In the genomic region with DNA sequence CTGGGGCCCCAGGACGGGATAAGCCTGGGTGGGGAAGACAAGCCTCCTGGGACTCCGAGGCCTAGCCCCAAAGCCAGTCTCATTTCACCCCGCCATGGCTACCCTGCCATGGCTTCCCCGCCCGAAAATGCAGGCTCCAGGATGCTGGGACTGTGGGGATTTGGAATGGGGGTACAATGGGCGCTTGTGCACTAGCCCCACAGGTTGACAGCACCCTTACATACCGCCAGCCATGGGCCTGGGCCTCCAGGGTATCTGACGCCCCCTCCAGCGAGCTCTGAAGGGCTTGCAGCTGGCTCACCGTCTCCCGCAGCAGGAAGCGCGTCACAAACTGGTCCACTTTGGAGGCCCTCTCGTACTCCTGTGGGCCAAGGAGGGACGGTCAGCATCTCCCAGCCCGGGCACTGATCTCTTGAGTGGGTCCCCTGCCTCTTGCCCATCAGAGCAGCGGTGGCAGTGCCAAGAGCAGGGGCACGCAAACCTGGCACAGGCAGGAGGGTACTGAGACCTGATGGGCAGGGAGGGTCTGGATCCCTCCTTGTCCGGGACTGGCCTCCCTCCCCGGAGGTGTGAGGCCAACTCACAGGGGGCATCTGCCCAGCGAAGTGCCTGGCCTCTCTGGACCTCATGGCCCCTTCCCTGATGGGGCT, we compare ENCODE assay signal across 25 cellular contexts. TPM values are rescaled to one million over a fixed set of nuclear protein-coding genes. Genes with fewer than 3 reads are reported as not detected.
DNase-seq lines count a peak whose midpoint lies in the region; ATAC-seq, FAIRE-seq and TF ChIP-seq lines count a peak whose summit lies in the region.
"Had no signal": no experiment of that assay in that cellular context is flagged by ENCODE, and none has a peak within 500 bp of the region (broad histone marks: within the 10 kb centered on the region; RNA-seq: fewer than 3 reads in every experiment).

No MANE protein-coding gene starts in this region.

- TF ChIP-seq RAD21 in K562 (CRISPR knock-in tag; conservative IDR thresholded peaks at IDR 0.05 in 1 of 2, IDR thresholded peaks at IDR 0.05 in 1 of 2), result no peak

- no peak for TF ChIP-seq EP300 in K562 (IDR thresholded peaks at IDR 0.05; ENCODE audit: low read length)
- no peak for TF ChIP-seq EP300 in ovary (IDR thresholded peaks at IDR 0.05)

- H3K9me1 ChIP-seq in K562 (ENCODE audit: control insufficient read depth, insufficient read depth, low read length), result no peaks in the 10 kb centered on the region

- H3K4me1 ChIP-seq in BLaER1 (peaks cover 36% of the 10 kb centered on the region), K562 (replicated peaks in 1 of 2; ENCODE audit: control insufficient read depth in 2 of 2, insufficient read depth in 2 of 2, low read length in 2 of 2) (peaks cover 16 to 54% of the 10 kb centered on the region in 2 experiments; a peak in 4 of 5 replicates), ovary (ENCODE audit: insufficient read depth) (peaks cover 5% of the 10 kb centered on the region)
- peaks cover 22 to 45% (median 38%) of the 10 kb centered on the region in 10 experiments for H3K4me1 ChIP-seq in BLaER1 treated with 17β-estradiol and CSF1 and Interleukin-3, amounts not matched to agents 10 nM and 100 nM

- POLR2A ChIA-PET in K562 (lab: Yijun Ruan, JAX), result interaction anchor here (1.3 kb wide), 1 partner anchor 13 kb away, joined by 6 read pairs; no protein-coding TSS in a partner anchor

- H3K9ac ChIP-seq in BLaER1, result no peak overlapping the region
- peak overlapping the region in 3 of 11 experiments; percentile 27 to 39 (median 31); a peak in 3 of 22 replicates for H3K9ac ChIP-seq in BLaER1 treated with 17β-estradiol and CSF1 and Interleukin-3, amounts not matched to agents 10 nM and 100 nM
- H3K9ac ChIP-seq in K562 (ENCODE audit: insufficient read depth in 1 of 2, low read depth in 2 of 2, low read length in 2 of 2), result peak overlapping the region in 1 of 2 experiments; percentile 50; a peak in 2 of 4 replicates

- no peak for FAIRE-seq in K562 (lab: Jason Lieb, UNC)
- FAIRE-seq: GM12892, HTR-8/SVneo, RCC 7860 had no signal

- H3K36me3 ChIP-seq in BLaER1 (peaks cover 38% of the 10 kb centered on the region), K562 (ENCODE audit: control insufficient read depth, insufficient read depth, low read length) (peaks cover 55% of the 10 kb centered on the region; the same call in 2 of the 3 replicates), ovary (no peaks in the 10 kb centered on the region)
- peaks cover 4 to 34% (median 18%) of the 10 kb centered on the region in 11 experiments; a peak in 13 of 22 replicates for H3K36me3 ChIP-seq in BLaER1 treated with 17β-estradiol and CSF1 and Interleukin-3, amounts not matched to agents 10 nM and 100 nM

- peaks cover 18% of the 10 kb centered on the region for H3K79me2 ChIP-seq in K562 (ENCODE audit: control insufficient read depth, insufficient read depth, low read length)

- H3K27me3 ChIP-seq in BLaER1, result no peaks in the 10 kb centered on the region
- no peaks in the 10 kb centered on the region for H3K27me3 ChIP-seq in BLaER1 treated with 17β-estradiol and CSF1 and Interleukin-3, amounts not matched to agents 10 nM and 100 nM
- H3K27me3 ChIP-seq in K562 (ENCODE audit: control insufficient read depth in 2 of 2, insufficient read depth in 2 of 2, low read length in 2 of 2), result no peaks in the 10 kb centered on the region
- H3K27me3 ChIP-seq in ovary, result no peaks in the 10 kb centered on the region

- H2AFZ ChIP-seq in K562 (ENCODE audit: low read depth, low read length), result no peak overlapping the region

- H3K4me3 ChIP-seq in BLaER1 (no peak overlapping the region), K562 (no peak overlapping the region), ovary (no peak overlapping the region)
- H3K4me3 ChIP-seq in BLaER1 treated with 17β-estradiol and CSF1 and Interleukin-3, amounts not matched to agents 10 nM and 100 nM, result no peak overlapping the region

- ATAC-seq in K562, result no peak
- ATAC-seq: CD8-positive, alpha-beta T cell had no signal

- in situ Hi-C loops in K562 (cut with MboI), result no loop called here

- H3K27ac ChIP-seq in BLaER1, result peak overlapping the region; percentile 37; the same call in 1 of the 2 replicates
- H3K27ac ChIP-seq in BLaER1 treated with 17β-estradiol and CSF1 and Interleukin-3, amounts not matched to agents 10 nM and 100 nM, result no peak overlapping the region; a peak in 2 of 22 replicates
- no peak overlapping the region for H3K27ac ChIP-seq in K562 (ENCODE audit: extremely low read depth, low read depth, low read length)
- H3K27ac ChIP-seq in ovary, result no peak overlapping the region

- no peak for TF ChIP-seq CTCF in K562 (IDR thresholded peaks at IDR 0.05 in 2 of 3, conservative IDR thresholded peaks at IDR 0.05 in 1 of 3; ENCODE audit: insufficient read depth in 2 of 3, low read depth in 1 of 3, low read length in 3 of 3)
- TF ChIP-seq CTCF in ovary (IDR thresholded peaks at IDR 0.05), result no peak

- no peaks in the 10 kb centered on the region for H3K9me3 ChIP-seq in BLaER1
- no peaks in the 10 kb centered on the region for H3K9me3 ChIP-seq in BLaER1 treated with 17β-estradiol and CSF1 and Interleukin-3, amounts not matched to agents 10 nM and 100 nM (replicated peaks in 1 of 11)
- no peaks in the 10 kb centered on the region for H3K9me3 ChIP-seq in K562 (replicated peaks; ENCODE audit: control insufficient read depth, insufficient read depth, low read depth, low read length)
- no peaks in the 10 kb centered on the region for H3K9me3 ChIP-seq in ovary

- WGBS in K562 (ENCODE audit: insufficient coverage, low coverage, missing lambda C conversion rate), result 97% methylated on average over 16 of the region's 21 CpGs
- WGBS in ovary, 3 donors, result 90 to 91% (median 91%) methylated on average over 17 to 21 of the region's 21 CpGs

- DNase-seq in K562 (ENCODE audit: extremely low read depth in 1 of 4, low spot score in 3 of 4) (no peak), ovary (peak in 4 of 5 donors; percentile 26 to 42 (median 34)), NCI-H2029 (lab: John Stamatoyannopoulos, UW) (no peak), GDM1 (lab: John Stamatoyannopoulos, UW) (no peak), ecto neural progenitor cell (ENCODE audit: low spot score) (no peak)
- DNase-seq: CD8-positive, alpha-beta T cell; DND-41; HCEC 1CT; Karpas-422; MV-4-11; NCI-H1694; NCI-H2081 treated with DMSO at 0.1 percent for 48 hours; NCI-H2171 treated with DMSO at 0.1 percent for 48 hours; NCI-H524 treated with DMSO at 0.1 percent for 48 hours; NCI-H82; OCI-M1; Right ventricle myocardium superior had no signal

- TF ChIP-seq POLR2A in K562 (conservative IDR thresholded peaks at IDR 0.05), result no peak
- TF ChIP-seq POLR2A in ovary (IDR thresholded peaks at IDR 0.05), result no peak

- intact Hi-C loops in K562 (cut with micrococcal nuclease), result no loop called here
- intact Hi-C loops in ovary (cut with DNase I), result loop anchor here in 1 of 4 donors (10.0 kb wide), 1 partner anchor 75 kb away; a partner anchor contains a TSS

- BruUV-seq in K562 (replicated peaks; lab: Mats Ljungman, UMichigan), result no TSS peak

- H4K20me1 ChIP-seq in BLaER1, result peaks cover 30% of the 10 kb centered on the region; the same call in 1 of the 2 replicates
- peaks cover 0 to 26% (median 0%) of the 10 kb centered on the region in 11 experiments; a peak in 5 of 22 replicates for H4K20me1 ChIP-seq in BLaER1 treated with 17β-estradiol and CSF1 and Interleukin-3, amounts not matched to agents 10 nM and 100 nM
- H4K20me1 ChIP-seq in K562 (replicated peaks; ENCODE audit: control insufficient read depth, insufficient read depth, low read length), result peaks cover 11% of the 10 kb centered on the region; the same call in 1 of the 2 replicates

- CTCF ChIA-PET in K562 (lab: Yijun Ruan, JAX; ENCODE audit: low intra/inter-chr PET ratio), result no interaction called here

- H3K4me2 ChIP-seq in BLaER1 (peak overlapping the region; percentile 15), K562 (ENCODE audit: insufficient read depth, low read length) (no peak overlapping the region)
- peak overlapping the region in 9 of 11 experiments; percentile 16 to 39 (median 25); a peak in 12 of 22 replicates for H3K4me2 ChIP-seq in BLaER1 treated with 17β-estradiol and CSF1 and Interleukin-3, amounts not matched to agents 10 nM and 100 nM

RNA-seq across cellular contexts. Expression of a gene that starts 2.0 kb away (rescaled TPM):
- 0.60 TPM in 1 of 2 replicates, not detected in the other for total RNA-seq in K562 (2011; cell fraction: chromatin; rRNA removed; ENCODE audit: low replicate concordance)
- 0.83 and 1.1 TPM in 2 replicates for total RNA-seq in K562 (2011; cell fraction: nucleolus; rRNA removed)
- 0.66 and 1.3 TPM in 2 replicates for total RNA-seq in K562 (2011; cell fraction: nucleoplasm; rRNA removed)
- total RNA-seq in K562 (2014; rRNA removed) (0.16 TPM in 1 of 2 replicates, not detected in the other), K562 (2014; rRNA removed; fragmentation: Illumina TruSeq; extraction: Trizol) (0.11 and 0.16 TPM in 2 replicates), K562 (2015; rRNA removed; fragmentation: Illumina TruSeq; extraction: Trizol) (0.11 and 0.23 TPM in 2 replicates), K562 (2021) (0.11 and 0.16 TPM in 2 replicates), ovary (under 1 TPM in 1 of 7 donors, not detected in 6; 0.46 TPM)
- polyA plus RNA-seq in K562 (2011; rRNA removed) (0.10 and 0.11 TPM in 2 replicates), K562 (2014; fragmentation: Illumina TruSeq; extraction: Trizol) (0.12 and 0.22 TPM in 2 replicates), K562 (2014; fragmentation: Nextera tagmentation; extraction: Ambion mirVana) (under 1 TPM in 1 of 2 experiments, not detected in 1; 0.04 TPM), K562 (2014; rRNA removed) (0.16 and 0.23 TPM in 2 replicates), ovary (under 1 TPM in 1 of 2 donors, not detected in 1; 0.05 TPM)
- polyA plus RNA-seq in K562 (2011; cell fraction: cytosol; rRNA removed), result 0.13 and 0.16 TPM in 2 replicates
- polyA plus RNA-seq in K562 (2011; cell fraction: nucleus; rRNA removed), result 0.18 TPM in 2 replicates
- 0.23 and 0.54 TPM in 2 replicates for polyA plus RNA-seq in K562 (2012)
- polyA minus RNA-seq in K562 (2011; rRNA and poly(A)+ RNA removed), result 0.28 TPM in 1 of 2 replicates, not detected in the other
- not detected in 2 replicates for polyA minus RNA-seq in K562 (2011; cell fraction: cytosol; rRNA and poly(A)+ RNA removed)
- 0.33 and 0.40 TPM in 2 replicates for polyA minus RNA-seq in K562 (2011; cell fraction: nucleus; rRNA and poly(A)+ RNA removed)
- total RNA-seq: Right ventricle myocardium superior, SK-MEL-5 had no signal
- polyA plus RNA-seq: IgD-negative memory B cell had no signal

RNA-seq across cellular contexts. Expression of a gene that starts 6.6 kb away (rescaled TPM):
- total RNA-seq in K562 (2011; cell fraction: chromatin; rRNA removed; ENCODE audit: low replicate concordance), result not detected in 2 replicates
- 0.33 TPM in 1 of 2 replicates, not detected in the other for total RNA-seq in K562 (2011; cell fraction: nucleolus; rRNA removed)
- total RNA-seq in K562 (2011; cell fraction: nucleoplasm; rRNA removed), result not detected in 2 replicates
- total RNA-seq in K562 (2014; rRNA removed), result 0.14 TPM in 1 of 2 replicates, not detected in the other
- not detected in 2 replicates for total RNA-seq in K562 (2014; rRNA removed; fragmentation: Illumina TruSeq; extraction: Trizol)
- not detected in 2 replicates for total RNA-seq in K562 (2015; rRNA removed; fragmentation: Illumina TruSeq; extraction: Trizol)
- total RNA-seq in K562 (2021), result 0.11 TPM in 1 of 2 replicates, not detected in the other
- not detected in 2 replicates for polyA plus RNA-seq in K562 (2011; rRNA removed)
- polyA plus RNA-seq in K562 (2011; cell fraction: cytosol; rRNA removed), result 0.04 TPM in 1 of 2 replicates, not detected in the other
- 0.10 TPM in 1 of 2 replicates, not detected in the other for polyA plus RNA-seq in K562 (2011; cell fraction: nucleus; rRNA removed)
- polyA plus RNA-seq in K562 (2012), result 0.13 and 0.29 TPM in 2 replicates
- not detected in 2 replicates for polyA plus RNA-seq in K562 (2014; fragmentation: Illumina TruSeq; extraction: Trizol)
- polyA plus RNA-seq in K562 (2014; fragmentation: Nextera tagmentation; extraction: Ambion mirVana), result not detected
- polyA plus RNA-seq in K562 (2014; rRNA removed), result 0.07 and 0.13 TPM in 2 replicates
- polyA minus RNA-seq in K562 (2011; rRNA and poly(A)+ RNA removed), result not detected in 2 replicates
- not detected in 2 replicates for polyA minus RNA-seq in K562 (2011; cell fraction: cytosol; rRNA and poly(A)+ RNA removed)
- not detected in 2 replicates for polyA minus RNA-seq in K562 (2011; cell fraction: nucleus; rRNA and poly(A)+ RNA removed)
- total RNA-seq in ovary, result 1 to 10 TPM; 1.0 to 2.4 (median 1.7) TPM
- under 1 TPM in 1 of 2 donors, not detected in 1; 0.59 TPM for polyA plus RNA-seq in ovary
- total RNA-seq: M059J, SK-MEL-5 had no signal

RNA-seq across cellular contexts. Expression of a gene that starts 14.1 kb away (rescaled TPM):
- 164 and 323 TPM in 2 replicates for total RNA-seq in K562 (2011; cell fraction: chromatin; rRNA removed; ENCODE audit: low replicate concordance)
- 194 and 203 TPM in 2 replicates for total RNA-seq in K562 (2011; cell fraction: nucleolus; rRNA removed)
- 200 and 230 TPM in 2 replicates for total RNA-seq in K562 (2011; cell fraction: nucleoplasm; rRNA removed)
- total RNA-seq in K562 (2014; rRNA removed) (52.0 and 74.0 TPM in 2 replicates), K562 (2014; rRNA removed; fragmentation: Illumina TruSeq; extraction: Trizol) (16.0 and 17.8 TPM in 2 replicates), K562 (2015; rRNA removed; fragmentation: Illumina TruSeq; extraction: Trizol) (31.5 and 36.5 TPM in 2 replicates), K562 (2021) (57.1 and 57.8 TPM in 2 replicates), ovary (100 to 1,000 TPM in 4 of 7 donors, 10 to 100 TPM in 3; 74.3 to 166 (median 103) TPM)
- polyA plus RNA-seq in K562 (2011; rRNA removed) (25.6 and 32.7 TPM in 2 replicates), K562 (2014; fragmentation: Illumina TruSeq; extraction: Trizol) (35.8 and 37.6 TPM in 2 replicates), K562 (2014; fragmentation: Nextera tagmentation; extraction: Ambion mirVana) (1 to 10 TPM in 1 of 2 experiments, under 1 TPM in 1; 0.94 to 1.9 TPM), K562 (2014; rRNA removed) (63.3 and 67.6 TPM in 2 replicates), ovary (10 to 100 TPM in 1 of 2 donors, 1 to 10 TPM in 1; 9.2 to 95.6 TPM)
- polyA plus RNA-seq in K562 (2011; cell fraction: cytosol; rRNA removed), result 33.9 and 111 TPM in 2 replicates
- polyA plus RNA-seq in K562 (2011; cell fraction: nucleus; rRNA removed), result 181 and 337 TPM in 2 replicates
- polyA plus RNA-seq in K562 (2012), result 35.0 and 54.7 TPM in 2 replicates
- 21.3 and 27.3 TPM in 2 replicates for polyA minus RNA-seq in K562 (2011; rRNA and poly(A)+ RNA removed)
- 12.6 and 18.7 TPM in 2 replicates for polyA minus RNA-seq in K562 (2011; cell fraction: cytosol; rRNA and poly(A)+ RNA removed)
- 66.9 and 76.9 TPM in 2 replicates for polyA minus RNA-seq in K562 (2011; cell fraction: nucleus; rRNA and poly(A)+ RNA removed)

RNA-seq across cellular contexts. Expression of a gene that starts 26.0 kb away (rescaled TPM):
- total RNA-seq in K562 (2011; cell fraction: chromatin; rRNA removed; ENCODE audit: low replicate concordance), result 22.9 and 54.8 TPM in 2 replicates
- 31.2 and 33.7 TPM in 2 replicates for total RNA-seq in K562 (2011; cell fraction: nucleolus; rRNA removed)
- 28.2 and 29.0 TPM in 2 replicates for total RNA-seq in K562 (2011; cell fraction: nucleoplasm; rRNA removed)
- total RNA-seq in K562 (2014; rRNA removed) (17.3 and 23.4 TPM in 2 replicates), K562 (2014; rRNA removed; fragmentation: Illumina TruSeq; extraction: Trizol) (9.0 and 10.8 TPM in 2 replicates), K562 (2015; rRNA removed; fragmentation: Illumina TruSeq; extraction: Trizol) (14.9 and 15.3 TPM in 2 replicates), K562 (2021) (24.6 and 25.3 TPM in 2 replicates), ovary (1 to 10 TPM; 2.3 to 7.6 (median 3.4) TPM)
- polyA plus RNA-seq in K562 (2011; rRNA removed) (12.7 and 19.3 TPM in 2 replicates), K562 (2014; fragmentation: Illumina TruSeq; extraction: Trizol) (13.1 and 17.8 TPM in 2 replicates), K562 (2014; fragmentation: Nextera tagmentation; extraction: Ambion mirVana) (under 1 TPM; 0.14 to 0.39 TPM), K562 (2014; rRNA removed) (28.9 and 30.6 TPM in 2 replicates), ovary (1 to 10 TPM in 1 of 2 donors, under 1 TPM in 1; 0.95 to 4.1 TPM)
- 17.7 and 20.9 TPM in 2 replicates for polyA plus RNA-seq in K562 (2011; cell fraction: cytosol; rRNA removed)
- polyA plus RNA-seq in K562 (2011; cell fraction: nucleus; rRNA removed), result 74.3 and 91.0 TPM in 2 replicates
- 16.3 and 25.0 TPM in 2 replicates for polyA plus RNA-seq in K562 (2012)
- polyA minus RNA-seq in K562 (2011; rRNA and poly(A)+ RNA removed), result 5.8 and 8.2 TPM in 2 replicates
- polyA minus RNA-seq in K562 (2011; cell fraction: cytosol; rRNA and poly(A)+ RNA removed), result 7.7 and 8.5 TPM in 2 replicates
- 9.3 and 10.3 TPM in 2 replicates for polyA minus RNA-seq in K562 (2011; cell fraction: nucleus; rRNA and poly(A)+ RNA removed)

RNA-seq across cellular contexts. Expression of a gene that starts 60.0 kb away (rescaled TPM):
- total RNA-seq in K562 (2011; cell fraction: chromatin; rRNA removed; ENCODE audit: low replicate concordance), result 5.6 and 15.2 TPM in 2 replicates
- total RNA-seq in K562 (2011; cell fraction: nucleolus; rRNA removed), result 8.7 and 9.8 TPM in 2 replicates
- 9.0 and 12.0 TPM in 2 replicates for total RNA-seq in K562 (2011; cell fraction: nucleoplasm; rRNA removed)
- total RNA-seq in K562 (2014; rRNA removed) (5.6 and 9.1 TPM in 2 replicates), K562 (2014; rRNA removed; fragmentation: Illumina TruSeq; extraction: Trizol) (3.6 and 4.8 TPM in 2 replicates), K562 (2015; rRNA removed; fragmentation: Illumina TruSeq; extraction: Trizol) (4.4 and 6.7 TPM in 2 replicates), K562 (2021) (11.4 and 12.6 TPM in 2 replicates), ovary (10 to 100 TPM in 5 of 7 donors, 1 to 10 TPM in 2; 3.4 to 15.1 (median 11.8) TPM)
- polyA plus RNA-seq in K562 (2011; rRNA removed) (6.7 and 7.3 TPM in 2 replicates), K562 (2014; fragmentation: Illumina TruSeq; extraction: Trizol) (9.8 and 10.4 TPM in 2 replicates), K562 (2014; fragmentation: Nextera tagmentation; extraction: Ambion mirVana) (10 to 100 TPM; 24.4 to 29.1 TPM), K562 (2014; rRNA removed) (5.7 and 6.8 TPM in 2 replicates), ovary (1 to 10 TPM; 5.3 to 8.8 TPM)
- 12.4 and 17.3 TPM in 2 replicates for polyA plus RNA-seq in K562 (2011; cell fraction: cytosol; rRNA removed)
- polyA plus RNA-seq in K562 (2011; cell fraction: nucleus; rRNA removed), result 10.1 and 11.6 TPM in 2 replicates
- polyA plus RNA-seq in K562 (2012), result 9.3 and 12.6 TPM in 2 replicates
- polyA minus RNA-seq in K562 (2011; rRNA and poly(A)+ RNA removed), result 4.0 and 5.7 TPM in 2 replicates
- polyA minus RNA-seq in K562 (2011; cell fraction: cytosol; rRNA and poly(A)+ RNA removed), result 6.6 and 7.5 TPM in 2 replicates
- 3.0 TPM in 2 replicates for polyA minus RNA-seq in K562 (2011; cell fraction: nucleus; rRNA and poly(A)+ RNA removed)

Comparison
In these comparisons a context has a peak if more than half of its experiments do, and no peak if none do; other contexts are left out.
1. DNase-seq: peak in ovary (4 of 5); none in K562 (0 of 4), NCI-H2029 (single experiment), GDM1 (single experiment) and ecto neural progenitor cell (single experiment).